ENCODE assay signal across 1 cellular context in the genomic region with DNA sequence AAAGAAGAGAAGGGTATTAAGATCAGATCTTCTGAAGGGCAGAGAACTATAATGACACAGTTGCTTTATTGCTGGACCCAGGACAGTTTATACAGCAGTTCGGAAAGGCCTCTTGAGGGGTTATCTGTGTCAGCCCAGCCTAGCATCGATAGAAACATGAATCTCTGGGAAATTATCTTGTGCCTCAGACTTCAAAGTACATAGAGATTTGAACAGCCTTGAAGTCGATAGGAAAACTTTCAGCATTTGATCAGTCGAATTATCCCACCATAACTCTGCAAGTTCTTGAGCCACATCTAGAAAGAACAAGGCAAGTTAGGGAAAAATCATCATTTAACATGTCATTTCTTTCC.
TF ChIP-seq lines count a peak whose summit lies in the region.

No MANE protein-coding gene starts in this region.

TF ChIP-seq in K562, 482 proteins besides CTCF, POLR2A, EP300 and RAD21 (continued from another document):
- peak; percentile 82 for TF ChIP-seq ARID1B (IDR thresholded peaks at IDR 0.05)
- 0 out of 2 replicates have a peak, but pooled peaks have one; percentile 1 for TF ChIP-seq NFE2 (IDR thresholded peaks at IDR 0.05; ENCODE audit: low read depth)
- TF ChIP-seq CBFA2T3 (IDR thresholded peaks at IDR 0.05) = peak; percentile 89
- TF ChIP-seq, protein P1, sequence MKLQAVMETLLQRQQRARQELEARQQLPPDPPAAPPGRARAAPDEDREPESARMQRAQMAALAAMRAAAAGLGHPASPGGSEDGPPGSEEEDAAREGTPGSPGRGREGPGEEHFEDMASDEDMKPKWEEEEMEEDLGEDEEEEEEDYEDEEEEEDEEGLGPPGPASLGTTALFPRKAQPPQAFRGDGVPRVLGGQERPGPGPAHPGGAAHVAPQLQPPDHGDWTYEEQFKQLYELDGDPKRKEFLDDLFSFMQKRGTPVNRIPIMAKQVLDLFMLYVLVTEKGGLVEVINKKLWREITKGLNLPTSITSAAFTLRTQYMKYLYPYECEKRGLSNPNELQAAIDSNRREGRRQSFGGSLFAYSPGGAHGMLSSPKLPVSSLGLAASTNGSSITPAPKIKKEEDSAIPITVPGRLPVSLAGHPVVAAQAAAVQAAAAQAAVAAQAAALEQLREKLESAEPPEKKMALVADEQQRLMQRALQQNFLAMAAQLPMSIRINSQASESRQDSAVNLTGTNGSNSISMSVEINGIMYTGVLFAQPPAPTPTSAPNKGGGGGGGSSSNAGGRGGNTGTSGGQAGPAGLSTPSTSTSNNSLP (IDR thresholded peaks at IDR 0.05; ENCODE audit: borderline replicate concordance, low read depth, low read length) = peak; percentile 43; the same call in 1 of the 2 replicates
- TF ChIP-seq HDAC1 (IDR thresholded peaks at IDR 0.05) = peak in 1 of 2 experiments; percentile 45; a peak in 1 of 4 replicates
- TF ChIP-seq CCNT2 (IDR thresholded peaks at IDR 0.05; ENCODE audit: borderline replicate concordance, extremely low read depth, insufficient read length, low read depth, low read length) = peak; percentile 45
- no peak for TF ChIP-seq THRAP3 (IDR thresholded peaks at IDR 0.05; ENCODE audit: borderline replicate concordance)
- peak; percentile 54; the same call in 1 of the 2 replicates for TF ChIP-seq MTA2 (IDR thresholded peaks at IDR 0.05; ENCODE audit: low read depth)
- TF ChIP-seq SMARCA4 (IDR thresholded peaks at IDR 0.05) = peak; percentile 40; the same call in 1 of the 2 replicates
- no peak for TF ChIP-seq POLR2AphosphoS2 (IDR thresholded peaks at IDR 0.05; ENCODE audit: low read length)
- peak; percentile 73 to 77 for TF ChIP-seq KDM1A (IDR thresholded peaks at IDR 0.05)
- no peak for TF ChIP-seq CHD1 (IDR thresholded peaks at IDR 0.05; ENCODE audit: low read length)
- TF ChIP-seq TCF3 (CRISPR knock-in tag; IDR thresholded peaks at IDR 0.05) = peak; percentile 55
- peak; percentile 59; the same call in 1 of the 2 replicates for TF ChIP-seq NCOR1 (IDR thresholded peaks at IDR 0.05)
- TF ChIP-seq TAL1 (IDR thresholded peaks at IDR 0.05) = peak; percentile 74
- TF ChIP-seq KLF16 (IDR thresholded peaks at IDR 0.05) = peak; percentile 49; the same call in 1 of the 2 replicates
- TF ChIP-seq DNMT1 (IDR thresholded peaks at IDR 0.05) = no peak
- TF ChIP-seq RCOR1 (IDR thresholded peaks at IDR 0.05; ENCODE audit: borderline replicate concordance in 1 of 2, low read depth in 2 of 2, low read length in 2 of 2) = peak in 1 of 2 experiments; percentile 56; a peak in 2 of 4 replicates
- TF ChIP-seq PHB (CRISPR knock-in tag; IDR thresholded peaks at IDR 0.05) = no peak
